8 cellular contexts compared by ENCODE assay signal in the genomic region with DNA sequence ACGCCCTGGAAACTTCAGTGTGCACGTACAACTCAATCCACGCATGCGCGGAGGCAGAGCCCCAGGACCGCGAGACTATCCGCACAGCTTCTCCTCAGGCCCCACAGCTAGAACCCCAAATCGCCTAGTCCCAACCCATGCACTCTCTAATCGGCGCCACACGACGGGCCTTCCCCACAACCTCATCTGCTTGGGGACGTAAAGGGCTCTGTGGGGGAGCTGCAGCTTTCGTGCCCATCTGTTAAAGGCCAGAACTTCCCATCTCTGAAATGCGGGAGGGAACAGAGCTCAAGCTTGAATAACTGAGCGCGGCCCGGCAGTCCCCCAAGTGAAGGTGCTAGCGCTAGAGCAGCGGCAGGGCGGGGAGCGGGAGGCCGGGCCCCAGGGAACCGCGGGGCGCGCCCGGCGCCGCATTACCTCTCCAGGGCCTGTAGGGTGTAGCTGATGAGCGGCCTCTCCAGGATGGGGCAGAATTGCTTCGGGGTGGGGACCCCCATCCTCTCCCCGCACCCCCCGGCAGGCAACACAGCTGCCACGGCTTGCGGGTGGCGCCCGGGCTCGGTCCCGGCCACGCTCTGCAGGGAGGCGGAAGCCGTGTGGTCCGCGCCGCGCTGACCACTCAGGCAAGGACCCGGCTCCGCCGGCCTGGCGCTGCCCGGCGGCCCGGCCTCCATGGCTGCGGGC. TPM values are rescaled to one million over a fixed set of nuclear protein-coding genes. Genes with fewer than 3 reads are reported as not detected.
DNase-seq lines count a peak whose midpoint lies in the region; ATAC-seq and TF ChIP-seq lines count a peak whose summit lies in the region.

No MANE protein-coding gene starts in this region.

- peaks cover 21% of the 10 kb centered on the region for H3K4me1 Mint-ChIP-seq in activated naive CD8-positive, alpha-beta T cell treated with anti-CD3 and anti-CD28 coated beads for 36 hours

- ATAC-seq in Right ventricle myocardium inferior: peak; percentile 96

- 0 to 1% (median 0%) methylated on average over 23 to 56 of the region's 56 CpGs for WGBS in ovary, 3 donors
- WGBS in thymus: under 1% methylated on average over 56 of the region's 56 CpGs

- H3K36me3 Mint-ChIP-seq in activated naive CD8-positive, alpha-beta T cell treated with anti-CD3 and anti-CD28 coated beads for 36 hours: peaks cover 3% of the 10 kb centered on the region

- H3K4me3 ChIP-seq in HEK293 (ENCODE audit: low read depth, low read length) (peak overlapping the region; percentile 55), NB4 (ENCODE audit: low read depth, low read length) (peak overlapping the region; percentile 72), ovary (peak overlapping the region; percentile 53), thymus (ENCODE audit: low read length) (peak overlapping the region; percentile 61)

- H3K27me3 ChIP-seq in ovary: no peaks in the 10 kb centered on the region
- no peaks in the 10 kb centered on the region for H3K27me3 ChIP-seq in thymus (ENCODE audit: control insufficient read depth, insufficient read depth)

- peak overlapping the region; percentile 94 for H3K4me3 Mint-ChIP-seq in activated naive CD8-positive, alpha-beta T cell treated with anti-CD3 and anti-CD28 coated beads for 36 hours

- no peak; the same call in none of the 2 replicates for TF ChIP-seq CTCF in HEK293 (tag by site-specific recombination; IDR thresholded peaks at IDR 0.05)
- peak; percentile 21 for TF ChIP-seq CTCF in NB4 (IDR thresholded peaks at IDR 0.05; ENCODE audit: low read depth, low read length)
- TF ChIP-seq CTCF in ovary (IDR thresholded peaks at IDR 0.05): peak in 1 of 3 donors; percentile 24

- H3K27ac ChIP-seq in HEK293 (ENCODE audit: extremely low read depth, low read depth, low read length) (peak overlapping the region; percentile 86), ovary (peak overlapping the region; percentile 97 to 98), thymus (ENCODE audit: low read depth) (peak overlapping the region; percentile 60)

- no peaks in the 10 kb centered on the region for H3K9me3 ChIP-seq in HEK293 (ENCODE audit: control insufficient read depth, insufficient read depth, low read depth, low read length)
- no peaks in the 10 kb centered on the region for H3K9me3 ChIP-seq in ovary
- no peaks in the 10 kb centered on the region for H3K9me3 ChIP-seq in thymus (ENCODE audit: control insufficient read depth)

- CTCF ChIA-PET in HEK293 (lab: Yijun Ruan, JAX): interaction anchor here (0.5 to 1.9 kb wide), 4 partner anchors 15 to 817 kb away, joined by 3 to 6 read pairs (median 4); no protein-coding TSS in a partner anchor

- H3K36me3 ChIP-seq in HEK293 (ENCODE audit: control insufficient read depth in 2 of 2, insufficient read depth in 1 of 2, low read length in 2 of 2) (no peaks in the 10 kb centered on the region), ovary (no peaks in the 10 kb centered on the region), thymus (ENCODE audit: control insufficient read depth, insufficient read depth) (no peaks in the 10 kb centered on the region)

- TF ChIP-seq EP300 in ovary (IDR thresholded peaks at IDR 0.05): no peak

- H3K27ac Mint-ChIP-seq in activated naive CD8-positive, alpha-beta T cell treated with anti-CD3 and anti-CD28 coated beads for 36 hours: peak overlapping the region; percentile 99

- no peaks in the 10 kb centered on the region for H3K4me1 ChIP-seq in HEK293 (ENCODE audit: control insufficient read depth, insufficient read depth, low read length)
- no peaks in the 10 kb centered on the region for H3K4me1 ChIP-seq in ovary (ENCODE audit: insufficient read depth)
- peaks cover 8% of the 10 kb centered on the region for H3K4me1 ChIP-seq in thymus (ENCODE audit: control insufficient read depth, insufficient read depth, low read length)

- intact Hi-C loops in Right ventricle myocardium inferior (cut with DNase I) (loop anchor here (5.0 kb wide), 1 partner anchor 293 kb away; no protein-coding TSS in a partner anchor), ovary (cut with DNase I) (no loop called here)

- peak; percentile 97 for TF ChIP-seq POLR2A in NB4 (IDR thresholded peaks at IDR 0.05; ENCODE audit: extremely low read depth, insufficient read length)
- TF ChIP-seq POLR2A in ovary (IDR thresholded peaks at IDR 0.05): peak; percentile 80

- no peaks in the 10 kb centered on the region for H3K27me3 Mint-ChIP-seq in activated naive CD8-positive, alpha-beta T cell treated with anti-CD3 and anti-CD28 coated beads for 36 hours

- POLR2A ChIA-PET in HEK293 (lab: Yijun Ruan, JAX): interaction anchor here (0.6 to 2.4 kb wide), 14 partner anchors 9 to 342 kb away, joined by 3 to 15 read pairs (median 3); a partner anchor contains a TSS

- DNase-seq in GM03348 (ENCODE audit: low spot score): peak; percentile 93
- peak; percentile 97 for DNase-seq in NB4 (ENCODE audit: low read depth)
- peak; percentile 25 for DNase-seq in SKM-1 (lab: John Stamatoyannopoulos, UW; ENCODE audit: unreplicated experiment)
- DNase-seq in activated naive CD8-positive, alpha-beta T cell treated with anti-CD3 and anti-CD28 coated beads for 36 hours: peak; percentile 87
- DNase-seq in Right ventricle myocardium inferior (ENCODE audit: missing footprints): peak; percentile 92
- DNase-seq in ovary: peak; percentile 86 to 91 (median 89)

- H3K9me3 Mint-ChIP-seq in activated naive CD8-positive, alpha-beta T cell treated with anti-CD3 and anti-CD28 coated beads for 36 hours: no peaks in the 10 kb centered on the region

TF ChIP-seq in HEK293, 187 proteins besides CTCF, POLR2A, EP300 and RAD21 (continues in another document):
- TF ChIP-seq, protein P1, sequence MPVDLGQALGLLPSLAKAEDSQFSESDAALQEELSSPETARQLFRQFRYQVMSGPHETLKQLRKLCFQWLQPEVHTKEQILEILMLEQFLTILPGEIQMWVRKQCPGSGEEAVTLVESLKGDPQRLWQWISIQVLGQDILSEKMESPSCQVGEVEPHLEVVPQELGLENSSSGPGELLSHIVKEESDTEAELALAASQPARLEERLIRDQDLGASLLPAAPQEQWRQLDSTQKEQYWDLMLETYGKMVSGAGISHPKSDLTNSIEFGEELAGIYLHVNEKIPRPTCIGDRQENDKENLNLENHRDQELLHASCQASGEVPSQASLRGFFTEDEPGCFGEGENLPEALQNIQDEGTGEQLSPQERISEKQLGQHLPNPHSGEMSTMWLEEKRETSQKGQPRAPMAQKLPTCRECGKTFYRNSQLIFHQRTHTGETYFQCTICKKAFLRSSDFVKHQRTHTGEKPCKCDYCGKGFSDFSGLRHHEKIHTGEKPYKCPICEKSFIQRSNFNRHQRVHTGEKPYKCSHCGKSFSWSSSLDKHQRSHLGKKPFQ (tag by site-specific recombination; IDR thresholded peaks at IDR 0.05): no peak
- TF ChIP-seq ZNF701 (tag by site-specific recombination; IDR thresholded peaks at IDR 0.05) (no peak), ZNF341 (tag by site-specific recombination; IDR thresholded peaks at IDR 0.05; ENCODE audit: low read depth) (no peak), ZBTB48 (tag by site-specific recombination; IDR thresholded peaks at IDR 0.05) (peak; percentile 58; the same call in 1 of the 2 replicates), ZEB2 (tag by site-specific recombination; IDR thresholded peaks at IDR 0.05) (peak; percentile 30; the same call in 1 of the 2 replicates), ZNF354C (tag by site-specific recombination; IDR thresholded peaks at IDR 0.05; ENCODE audit: borderline replicate concordance, low read depth) (no peak), YY2 (tag by site-specific recombination; IDR thresholded peaks at IDR 0.05) (no peak), KLF9 (tag by site-specific recombination; IDR thresholded peaks at IDR 0.05; ENCODE audit: low read depth) (no peak), SP7 (tag by site-specific recombination; IDR thresholded peaks at IDR 0.05) (0 out of 2 replicates have a peak, but pooled peaks have one; percentile 37), ZFP37 (tag by site-specific recombination; IDR thresholded peaks at IDR 0.05) (peak; percentile 61; the same call in 1 of the 2 replicates), ZNF571 (tag by site-specific recombination; IDR thresholded peaks at IDR 0.05) (no peak)
- TF ChIP-seq, protein P2, sequence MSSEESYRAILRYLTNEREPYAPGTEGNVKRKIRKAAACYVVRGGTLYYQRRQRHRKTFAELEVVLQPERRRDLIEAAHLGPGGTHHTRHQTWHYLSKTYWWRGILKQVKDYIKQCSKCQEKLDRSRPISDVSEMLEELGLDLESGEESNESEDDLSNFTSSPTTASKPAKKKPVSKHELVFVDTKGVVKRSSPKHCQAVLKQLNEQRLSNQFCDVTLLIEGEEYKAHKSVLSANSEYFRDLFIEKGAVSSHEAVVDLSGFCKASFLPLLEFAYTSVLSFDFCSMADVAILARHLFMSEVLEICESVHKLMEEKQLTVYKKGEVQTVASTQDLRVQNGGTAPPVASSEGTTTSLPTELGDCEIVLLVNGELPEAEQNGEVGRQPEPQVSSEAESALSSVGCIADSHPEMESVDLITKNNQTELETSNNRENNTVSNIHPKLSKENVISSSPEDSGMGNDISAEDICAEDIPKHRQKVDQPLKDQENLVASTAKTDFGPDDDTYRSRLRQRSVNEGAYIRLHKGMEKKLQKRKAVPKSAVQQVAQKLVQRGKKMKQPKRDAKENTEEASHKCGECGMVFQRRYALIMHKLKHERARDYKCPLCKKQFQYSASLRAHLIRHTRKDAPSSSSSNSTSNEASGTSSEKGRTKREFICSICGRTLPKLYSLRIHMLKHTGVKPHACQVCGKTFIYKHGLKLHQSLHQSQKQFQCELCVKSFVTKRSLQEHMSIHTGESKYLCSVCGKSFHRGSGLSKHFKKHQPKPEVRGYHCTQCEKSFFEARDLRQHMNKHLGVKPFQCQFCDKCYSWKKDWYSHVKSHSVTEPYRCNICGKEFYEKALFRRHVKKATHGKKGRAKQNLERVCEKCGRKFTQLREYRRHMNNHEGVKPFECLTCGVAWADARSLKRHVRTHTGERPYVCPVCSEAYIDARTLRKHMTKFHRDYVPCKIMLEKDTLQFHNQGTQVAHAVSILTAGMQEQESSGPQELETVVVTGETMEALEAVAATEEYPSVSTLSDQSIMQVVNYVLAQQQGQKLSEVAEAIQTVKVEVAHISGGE (tag by site-specific recombination; conservative IDR thresholded peaks at IDR 0.05; ENCODE audit: low read depth): peak; percentile 29; the same call in 1 of the 2 replicates

RNA-seq across cellular contexts. Expression of a gene that starts 0.5 kb away (rescaled TPM):
- 1 to 10 TPM; 1.7 to 1.9 TPM for total RNA-seq in activated naive CD8-positive, alpha-beta T cell treated with anti-CD3 and anti-CD28 coated beads for 36 hours
- total RNA-seq in Right ventricle myocardium inferior (7.1 TPM), ovary (1 to 10 TPM; 2.9 to 5.2 (median 3.7) TPM)
- polyA plus RNA-seq in ovary (1 to 10 TPM in 1 of 2 donors, under 1 TPM in 1; 0.68 to 1.7 TPM), thymus (0.32 TPM)

RNA-seq across cellular contexts. Expression of a gene that starts 44.7 kb away (rescaled TPM):
- total RNA-seq in activated naive CD8-positive, alpha-beta T cell treated with anti-CD3 and anti-CD28 coated beads for 36 hours: not detected
- 1.0 TPM for total RNA-seq in Right ventricle myocardium inferior
- 10 to 100 TPM in 1 of 7 donors, 1 to 10 TPM in 1, under 1 TPM in 4, not detected in 1; 0.33 to 10.3 (median 0.81) TPM for total RNA-seq in ovary
- polyA plus RNA-seq in ovary: under 1 TPM; 0.12 to 0.58 TPM
- polyA plus RNA-seq in thymus: 0.64 TPM

Comparison
In these comparisons a context has a peak if more than half of its experiments do, and no peak if none do; other contexts are left out.
1. Peak in every context shown above with its lines: DNase-seq, ATAC-seq, H3K4me3 ChIP-seq and H3K27ac ChIP-seq.
2. DNase-seq: peak in every context shown above with its lines; median percentile 97 in NB4; 93 in GM03348; 92 in Right ventricle myocardium inferior; 89 in ovary; 87 in activated naive CD8-positive, alpha-beta T cell treated with anti-CD3 and anti-CD28 coated beads for 36 hours; 25 in SKM-1.